In genomic region chr14:22812744-22813143, GRCh38 we compare ENCODE assay signal across 1 cellular context.
TF ChIP-seq lines count a peak whose summit lies in the region.

No MANE protein-coding gene starts in this region.

TF ChIP-seq in GM12878, 131 proteins besides CTCF, POLR2A, EP300 and RAD21:
- TF ChIP-seq IRF5 (IDR thresholded peaks at IDR 0.05; ENCODE audit: borderline replicate concordance) (no peak), POU2F2 (IDR thresholded peaks at IDR 0.05; ENCODE audit: borderline replicate concordance, low read depth, low read length) (0 out of 3 replicates have a peak, but pooled peaks have one; percentile 8), SREBF1 (IDR thresholded peaks at IDR 0.05; ENCODE audit: low read length) (no peak), NFIC (IDR thresholded peaks at IDR 0.05; ENCODE audit: low read depth, low read length) (no peak)
- TF ChIP-seq, protein P1, sequence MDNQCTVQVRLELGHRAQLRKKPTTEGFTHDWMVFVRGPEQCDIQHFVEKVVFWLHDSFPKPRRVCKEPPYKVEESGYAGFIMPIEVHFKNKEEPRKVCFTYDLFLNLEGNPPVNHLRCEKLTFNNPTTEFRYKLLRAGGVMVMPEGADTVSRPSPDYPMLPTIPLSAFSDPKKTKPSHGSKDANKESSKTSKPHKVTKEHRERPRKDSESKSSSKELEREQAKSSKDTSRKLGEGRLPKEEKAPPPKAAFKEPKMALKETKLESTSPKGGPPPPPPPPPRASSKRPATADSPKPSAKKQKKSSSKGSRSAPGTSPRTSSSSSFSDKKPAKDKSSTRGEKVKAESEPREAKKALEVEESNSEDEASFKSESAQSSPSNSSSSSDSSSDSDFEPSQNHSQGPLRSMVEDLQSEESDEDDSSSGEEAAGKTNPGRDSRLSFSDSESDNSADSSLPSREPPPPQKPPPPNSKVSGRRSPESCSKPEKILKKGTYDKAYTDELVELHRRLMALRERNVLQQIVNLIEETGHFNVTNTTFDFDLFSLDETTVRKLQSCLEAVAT (IDR thresholded peaks at IDR 0.05), result peak; percentile 52; the same call in 1 of the 2 replicates
